2 cellular contexts compared by ENCODE assay signal in the genomic region with DNA sequence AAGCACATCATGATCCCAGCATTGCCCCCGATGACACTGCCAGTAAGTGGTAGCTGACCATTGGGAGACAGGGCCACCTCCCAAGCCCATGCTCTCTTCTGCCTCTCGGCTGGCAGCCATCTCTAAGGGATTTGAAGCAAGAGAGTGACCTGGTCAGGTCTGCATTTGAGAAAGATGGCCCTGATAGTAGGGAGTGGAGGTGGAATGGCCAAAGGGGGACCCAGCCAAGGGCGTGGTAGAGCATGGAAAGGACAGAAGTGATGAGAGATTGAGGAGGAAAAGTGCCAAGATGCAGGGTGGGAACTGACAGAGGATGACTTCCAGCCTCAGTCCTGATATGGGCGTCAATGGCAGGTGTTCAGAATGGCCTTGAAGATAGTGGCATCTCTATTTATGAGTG.
TF ChIP-seq lines count a peak whose summit lies in the region.

No MANE protein-coding gene starts in this region.

TF ChIP-seq in SK-N-SH, 30 proteins besides CTCF, POLR2A, EP300 and RAD21:
- TF ChIP-seq, protein P1, sequence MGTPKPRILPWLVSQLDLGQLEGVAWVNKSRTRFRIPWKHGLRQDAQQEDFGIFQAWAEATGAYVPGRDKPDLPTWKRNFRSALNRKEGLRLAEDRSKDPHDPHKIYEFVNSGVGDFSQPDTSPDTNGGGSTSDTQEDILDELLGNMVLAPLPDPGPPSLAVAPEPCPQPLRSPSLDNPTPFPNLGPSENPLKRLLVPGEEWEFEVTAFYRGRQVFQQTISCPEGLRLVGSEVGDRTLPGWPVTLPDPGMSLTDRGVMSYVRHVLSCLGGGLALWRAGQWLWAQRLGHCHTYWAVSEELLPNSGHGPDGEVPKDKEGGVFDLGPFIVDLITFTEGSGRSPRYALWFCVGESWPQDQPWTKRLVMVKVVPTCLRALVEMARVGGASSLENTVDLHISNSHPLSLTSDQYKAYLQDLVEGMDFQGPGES (IDR thresholded peaks at IDR 0.05; ENCODE audit: low read depth, low read length), result no peak
- TF ChIP-seq JUND (IDR thresholded peaks at IDR 0.05) (no peak), FOXM1 (IDR thresholded peaks at IDR 0.05; ENCODE audit: low read depth) (no peak), MEF2A (IDR thresholded peaks at IDR 0.05; ENCODE audit: borderline replicate concordance, low read depth) (no peak), TEAD4 (IDR thresholded peaks at IDR 0.05; ENCODE audit: borderline replicate concordance, insufficient read depth) (no peak), FOXJ3 (CRISPR knock-in tag; IDR thresholded peaks at IDR 0.05) (no peak), TAF1 (IDR thresholded peaks at IDR 0.05; ENCODE audit: borderline replicate concordance, low read depth, low read length) (no peak)
- TF ChIP-seq, protein P2, sequence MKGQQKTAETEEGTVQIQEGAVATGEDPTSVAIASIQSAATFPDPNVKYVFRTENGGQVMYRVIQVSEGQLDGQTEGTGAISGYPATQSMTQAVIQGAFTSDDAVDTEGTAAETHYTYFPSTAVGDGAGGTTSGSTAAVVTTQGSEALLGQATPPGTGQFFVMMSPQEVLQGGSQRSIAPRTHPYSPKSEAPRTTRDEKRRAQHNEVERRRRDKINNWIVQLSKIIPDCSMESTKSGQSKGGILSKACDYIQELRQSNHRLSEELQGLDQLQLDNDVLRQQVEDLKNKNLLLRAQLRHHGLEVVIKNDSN (IDR thresholded peaks at IDR 0.05; ENCODE audit: borderline replicate concordance, low read depth), result no peak
- TF ChIP-seq, protein P3, sequence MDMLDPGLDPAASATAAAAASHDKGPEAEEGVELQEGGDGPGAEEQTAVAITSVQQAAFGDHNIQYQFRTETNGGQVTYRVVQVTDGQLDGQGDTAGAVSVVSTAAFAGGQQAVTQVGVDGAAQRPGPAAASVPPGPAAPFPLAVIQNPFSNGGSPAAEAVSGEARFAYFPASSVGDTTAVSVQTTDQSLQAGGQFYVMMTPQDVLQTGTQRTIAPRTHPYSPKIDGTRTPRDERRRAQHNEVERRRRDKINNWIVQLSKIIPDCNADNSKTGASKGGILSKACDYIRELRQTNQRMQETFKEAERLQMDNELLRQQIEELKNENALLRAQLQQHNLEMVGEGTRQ (IDR thresholded peaks at IDR 0.05; ENCODE audit: borderline replicate concordance, low read depth, low read length), result no peak
- TF ChIP-seq, protein P4, sequence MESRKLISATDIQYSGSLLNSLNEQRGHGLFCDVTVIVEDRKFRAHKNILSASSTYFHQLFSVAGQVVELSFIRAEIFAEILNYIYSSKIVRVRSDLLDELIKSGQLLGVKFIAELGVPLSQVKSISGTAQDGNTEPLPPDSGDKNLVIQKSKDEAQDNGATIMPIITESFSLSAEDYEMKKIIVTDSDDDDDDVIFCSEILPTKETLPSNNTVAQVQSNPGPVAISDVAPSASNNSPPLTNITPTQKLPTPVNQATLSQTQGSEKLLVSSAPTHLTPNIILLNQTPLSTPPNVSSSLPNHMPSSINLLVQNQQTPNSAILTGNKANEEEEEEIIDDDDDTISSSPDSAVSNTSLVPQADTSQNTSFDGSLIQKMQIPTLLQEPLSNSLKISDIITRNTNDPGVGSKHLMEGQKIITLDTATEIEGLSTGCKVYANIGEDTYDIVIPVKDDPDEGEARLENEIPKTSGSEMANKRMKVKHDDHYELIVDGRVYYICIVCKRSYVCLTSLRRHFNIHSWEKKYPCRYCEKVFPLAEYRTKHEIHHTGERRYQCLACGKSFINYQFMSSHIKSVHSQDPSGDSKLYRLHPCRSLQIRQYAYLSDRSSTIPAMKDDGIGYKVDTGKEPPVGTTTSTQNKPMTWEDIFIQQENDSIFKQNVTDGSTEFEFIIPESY (IDR thresholded peaks at IDR 0.05; ENCODE audit: borderline replicate concordance, low read depth), result no peak
- TF ChIP-seq, protein P5, sequence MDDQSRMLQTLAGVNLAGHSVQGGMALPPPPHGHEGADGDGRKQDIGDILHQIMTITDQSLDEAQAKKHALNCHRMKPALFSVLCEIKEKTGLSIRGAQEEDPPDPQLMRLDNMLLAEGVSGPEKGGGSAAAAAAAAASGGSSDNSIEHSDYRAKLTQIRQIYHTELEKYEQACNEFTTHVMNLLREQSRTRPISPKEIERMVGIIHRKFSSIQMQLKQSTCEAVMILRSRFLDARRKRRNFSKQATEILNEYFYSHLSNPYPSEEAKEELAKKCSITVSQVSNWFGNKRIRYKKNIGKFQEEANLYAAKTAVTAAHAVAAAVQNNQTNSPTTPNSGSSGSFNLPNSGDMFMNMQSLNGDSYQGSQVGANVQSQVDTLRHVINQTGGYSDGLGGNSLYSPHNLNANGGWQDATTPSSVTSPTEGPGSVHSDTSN (IDR thresholded peaks at IDR 0.05), result no peak
TF ChIP-seq in SK-N-SH: peak in this region for 0.

TF ChIP-seq in SK-N-SH treated with all-trans-retinoic acid at 6 μM for 48 hours, 23 proteins besides CTCF, POLR2A, EP300 and RAD21 (continued from another document):
- TF ChIP-seq ZNF8 (CRISPR knock-in tag; IDR thresholded peaks at IDR 0.05), result no peak
- TF ChIP-seq ARNTL (CRISPR knock-in tag; IDR thresholded peaks at IDR 0.05; ENCODE audit: borderline replicate concordance, low read depth), result no peak
- TF ChIP-seq RARB (CRISPR knock-in tag; IDR thresholded peaks at IDR 0.05), result no peak
- TF ChIP-seq, protein P6, sequence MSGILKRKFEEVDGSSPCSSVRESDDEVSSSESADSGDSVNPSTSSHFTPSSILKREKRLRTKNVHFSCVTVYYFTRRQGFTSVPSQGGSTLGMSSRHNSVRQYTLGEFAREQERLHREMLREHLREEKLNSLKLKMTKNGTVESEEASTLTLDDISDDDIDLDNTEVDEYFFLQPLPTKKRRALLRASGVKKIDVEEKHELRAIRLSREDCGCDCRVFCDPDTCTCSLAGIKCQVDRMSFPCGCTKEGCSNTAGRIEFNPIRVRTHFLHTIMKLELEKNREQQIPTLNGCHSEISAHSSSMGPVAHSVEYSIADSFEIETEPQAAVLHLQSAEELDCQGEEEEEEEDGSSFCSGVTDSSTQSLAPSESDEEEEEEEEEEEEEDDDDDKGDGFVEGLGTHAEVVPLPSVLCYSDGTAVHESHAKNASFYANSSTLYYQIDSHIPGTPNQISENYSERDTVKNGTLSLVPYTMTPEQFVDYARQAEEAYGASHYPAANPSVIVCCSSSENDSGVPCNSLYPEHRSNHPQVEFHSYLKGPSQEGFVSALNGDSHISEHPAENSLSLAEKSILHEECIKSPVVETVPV (CRISPR knock-in tag; IDR thresholded peaks at IDR 0.05), result no peak
- TF ChIP-seq OSR1 (CRISPR knock-in tag; IDR thresholded peaks at IDR 0.05), result no peak
- TF ChIP-seq ZNF565 (CRISPR knock-in tag; conservative IDR thresholded peaks at IDR 0.05; ENCODE audit: low read depth), result no peak
- no peak for TF ChIP-seq GLIS3 (CRISPR knock-in tag; IDR thresholded peaks at IDR 0.05)
- TF ChIP-seq SNAI2 (CRISPR knock-in tag; IDR thresholded peaks at IDR 0.05), result no peak
- TF ChIP-seq ZC3H10 (CRISPR knock-in tag; IDR thresholded peaks at IDR 0.05), result no peak
- TF ChIP-seq ZFP30 (CRISPR knock-in tag; IDR thresholded peaks at IDR 0.05), result no peak
- TF ChIP-seq TOX (CRISPR knock-in tag; IDR thresholded peaks at IDR 0.05; ENCODE audit: borderline replicate concordance), result no peak
- TF ChIP-seq, protein P7, sequence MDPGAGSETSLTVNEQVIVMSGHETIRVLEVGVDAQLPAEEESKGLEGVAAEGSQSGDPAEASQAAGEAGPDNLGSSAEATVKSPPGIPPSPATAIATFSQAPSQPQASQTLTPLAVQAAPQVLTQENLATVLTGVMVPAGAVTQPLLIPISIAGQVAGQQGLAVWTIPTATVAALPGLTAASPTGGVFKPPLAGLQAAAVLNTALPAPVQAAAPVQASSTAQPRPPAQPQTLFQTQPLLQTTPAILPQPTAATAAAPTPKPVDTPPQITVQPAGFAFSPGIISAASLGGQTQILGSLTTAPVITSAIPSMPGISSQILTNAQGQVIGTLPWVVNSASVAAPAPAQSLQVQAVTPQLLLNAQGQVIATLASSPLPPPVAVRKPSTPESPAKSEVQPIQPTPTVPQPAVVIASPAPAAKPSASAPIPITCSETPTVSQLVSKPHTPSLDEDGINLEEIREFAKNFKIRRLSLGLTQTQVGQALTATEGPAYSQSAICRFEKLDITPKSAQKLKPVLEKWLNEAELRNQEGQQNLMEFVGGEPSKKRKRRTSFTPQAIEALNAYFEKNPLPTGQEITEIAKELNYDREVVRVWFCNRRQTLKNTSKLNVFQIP (CRISPR knock-in tag; IDR thresholded peaks at IDR 0.05; ENCODE audit: borderline replicate concordance, low read depth), result no peak
- TF ChIP-seq, protein P8, sequence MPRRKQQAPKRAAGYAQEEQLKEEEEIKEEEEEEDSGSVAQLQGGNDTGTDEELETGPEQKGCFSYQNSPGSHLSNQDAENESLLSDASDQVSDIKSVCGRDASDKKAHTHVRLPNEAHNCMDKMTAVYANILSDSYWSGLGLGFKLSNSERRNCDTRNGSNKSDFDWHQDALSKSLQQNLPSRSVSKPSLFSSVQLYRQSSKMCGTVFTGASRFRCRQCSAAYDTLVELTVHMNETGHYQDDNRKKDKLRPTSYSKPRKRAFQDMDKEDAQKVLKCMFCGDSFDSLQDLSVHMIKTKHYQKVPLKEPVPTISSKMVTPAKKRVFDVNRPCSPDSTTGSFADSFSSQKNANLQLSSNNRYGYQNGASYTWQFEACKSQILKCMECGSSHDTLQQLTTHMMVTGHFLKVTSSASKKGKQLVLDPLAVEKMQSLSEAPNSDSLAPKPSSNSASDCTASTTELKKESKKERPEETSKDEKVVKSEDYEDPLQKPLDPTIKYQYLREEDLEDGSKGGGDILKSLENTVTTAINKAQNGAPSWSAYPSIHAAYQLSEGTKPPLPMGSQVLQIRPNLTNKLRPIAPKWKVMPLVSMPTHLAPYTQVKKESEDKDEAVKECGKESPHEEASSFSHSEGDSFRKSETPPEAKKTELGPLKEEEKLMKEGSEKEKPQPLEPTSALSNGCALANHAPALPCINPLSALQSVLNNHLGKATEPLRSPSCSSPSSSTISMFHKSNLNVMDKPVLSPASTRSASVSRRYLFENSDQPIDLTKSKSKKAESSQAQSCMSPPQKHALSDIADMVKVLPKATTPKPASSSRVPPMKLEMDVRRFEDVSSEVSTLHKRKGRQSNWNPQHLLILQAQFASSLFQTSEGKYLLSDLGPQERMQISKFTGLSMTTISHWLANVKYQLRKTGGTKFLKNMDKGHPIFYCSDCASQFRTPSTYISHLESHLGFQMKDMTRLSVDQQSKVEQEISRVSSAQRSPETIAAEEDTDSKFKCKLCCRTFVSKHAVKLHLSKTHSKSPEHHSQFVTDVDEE (CRISPR knock-in tag; IDR thresholded peaks at IDR 0.05), result no peak
- no peak for TF ChIP-seq ISL1 (CRISPR knock-in tag; IDR thresholded peaks at IDR 0.05)
- no peak for TF ChIP-seq CSDC2 (CRISPR knock-in tag; IDR thresholded peaks at IDR 0.05)
- TF ChIP-seq ESRRG (CRISPR knock-in tag; IDR thresholded peaks at IDR 0.05), result no peak
- no peak for TF ChIP-seq PPARA (CRISPR knock-in tag; IDR thresholded peaks at IDR 0.05; ENCODE audit: borderline replicate concordance)
